8 cellular contexts compared by ENCODE assay signal in genomic region chr6:81750660-81751387, GRCh38. TPM values are rescaled to one million over a fixed set of nuclear protein-coding genes. Genes with fewer than 3 reads are reported as not detected.
DNase-seq lines count a peak whose midpoint lies in the region; ATAC-seq and TF ChIP-seq lines count a peak whose summit lies in the region.

No MANE protein-coding gene starts in this region.

- no peak overlapping the region for H2AFZ ChIP-seq in osteoblast (ENCODE audit: low read length)

- DNase-seq in Daoy (ENCODE audit: low read depth) = peak; percentile 64
- peak; percentile 61 for DNase-seq in NCI-H748 (lab: John Stamatoyannopoulos, UW; ENCODE audit: unreplicated experiment)
- DNase-seq in osteoblast (ENCODE audit: insufficient read length, low spot score, missing footprints) = peak; percentile 78
- no peak for DNase-seq in stimulated activated naive CD4-positive, alpha-beta T cell treated with Interleukin-2 at 50 U/mL for 16 hours (lab: John Stamatoyannopoulos, UW)
- DNase-seq in NCI-H345 treated with DMSO at 0.1 percent for 48 hours (lab: John Stamatoyannopoulos, UW; ENCODE audit: unreplicated experiment) = no peak

- peak overlapping the region; percentile 98 for H3K27ac ChIP-seq in osteoblast (ENCODE audit: low read depth, low read length)

- H3K36me3 ChIP-seq in endocrine pancreas (ENCODE audit: control insufficient read depth, insufficient read depth, low read length) = peaks cover 9% of the 10 kb centered on the region
- peaks cover 33% of the 10 kb centered on the region for H3K36me3 ChIP-seq in osteoblast (ENCODE audit: insufficient read depth, low read length)

- TF ChIP-seq CTCF in osteoblast (IDR thresholded peaks at IDR 0.05; ENCODE audit: extremely low read depth, low read depth, low read length) = no peak

- ATAC-seq in HG02610 (IDR thresholded peaks at IDR 0.05; ENCODE audit: unreplicated experiment) (no peak), HG03135 (IDR thresholded peaks at IDR 0.05; ENCODE audit: unreplicated experiment) (no peak)

- no peaks in the 10 kb centered on the region for H3K27me3 ChIP-seq in endocrine pancreas (ENCODE audit: control insufficient read depth, insufficient read depth, low read length)
- no peaks in the 10 kb centered on the region for H3K27me3 ChIP-seq in osteoblast (ENCODE audit: insufficient read depth, low read length)

- H3K4me1 ChIP-seq in endocrine pancreas (ENCODE audit: control insufficient read depth, insufficient read depth, low read length) (peaks cover 23% of the 10 kb centered on the region), osteoblast (ENCODE audit: insufficient read depth, low read length) (peaks cover 19% of the 10 kb centered on the region)

- H3K9ac ChIP-seq in endocrine pancreas (ENCODE audit: control insufficient read depth, insufficient read depth, low read length) = peak overlapping the region; percentile 94

- peaks cover 41% of the 10 kb centered on the region for H4K20me1 ChIP-seq in osteoblast (ENCODE audit: insufficient read depth, low read length)

- H3K4me2 ChIP-seq in osteoblast (ENCODE audit: insufficient read depth, low read length) = peak overlapping the region; percentile 89

- H3K4me3 ChIP-seq in endocrine pancreas (ENCODE audit: control insufficient read depth, insufficient read depth, low read length) (peak overlapping the region; percentile 98), osteoblast (ENCODE audit: insufficient read depth, low read length) (peak overlapping the region; percentile 91)

- H3K9me3 ChIP-seq in endocrine pancreas (ENCODE audit: control insufficient read depth, low read length) (no peaks in the 10 kb centered on the region), osteoblast (ENCODE audit: low read depth, low read length) (no peaks in the 10 kb centered on the region)

- peaks cover 62% of the 10 kb centered on the region for H3K79me2 ChIP-seq in osteoblast (ENCODE audit: insufficient read depth, low read length)

RNA-seq across cellular contexts. Expression of gene TENT5A, which starts 1.7 kb away (rescaled TPM):
- 11.5 and 13.0 TPM in 2 replicates for total RNA-seq in Daoy (2014; rRNA removed; shearing (Covaris generic))
- total RNA-seq in osteoblast = 79.6 and 82.9 TPM in 2 replicates

Comparison
In these comparisons a context has a peak if more than half of its experiments do, and no peak if none do; other contexts are left out.
1. DNase-seq: peak in Daoy (single experiment), NCI-H748 (single experiment) and osteoblast (single experiment); none in stimulated activated naive CD4-positive, alpha-beta T cell treated with Interleukin-2 at 50 U/mL for 16 hours (single experiment) and NCI-H345 treated with DMSO at 0.1 percent for 48 hours (single experiment).